In the genomic region with DNA sequence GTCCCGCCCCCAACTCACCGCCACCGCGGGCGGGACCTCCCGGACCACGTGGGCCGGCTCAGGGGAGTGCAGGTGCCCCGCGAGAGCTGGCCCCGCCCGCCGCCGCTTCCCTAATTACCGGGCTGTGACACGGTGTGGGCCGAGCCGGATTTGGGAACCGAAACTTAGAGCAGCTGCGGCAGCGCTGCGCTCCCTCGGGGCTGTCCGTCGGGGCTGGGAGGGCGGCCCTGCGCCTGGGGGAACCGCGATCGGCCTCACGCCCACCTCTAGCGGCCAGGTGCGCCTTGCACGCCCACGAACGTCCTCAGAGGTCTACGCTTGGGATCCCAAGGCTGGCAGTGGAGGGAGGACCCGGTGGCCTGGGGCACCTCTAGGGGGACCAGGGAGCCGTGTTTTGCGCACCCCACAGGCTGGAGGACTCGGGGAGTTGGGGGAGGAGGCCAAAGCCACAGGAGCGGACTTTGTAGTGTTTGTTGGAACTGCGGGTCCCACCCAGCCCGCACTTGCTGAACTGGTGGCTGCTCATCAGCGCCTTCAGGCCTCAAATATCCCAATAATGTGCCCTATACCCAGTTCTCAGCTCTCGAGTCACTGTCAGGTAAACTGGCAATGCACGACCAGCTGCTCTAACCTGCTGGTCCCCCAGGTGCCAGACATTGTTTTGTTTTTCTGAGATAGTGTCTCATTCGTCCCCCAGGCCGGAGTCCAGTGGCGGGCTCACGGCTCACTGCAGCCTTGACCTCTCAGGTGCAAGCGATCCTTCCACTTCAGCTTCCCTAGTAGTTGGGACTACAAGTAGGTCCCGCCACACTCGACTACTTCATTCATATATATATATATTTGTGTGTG, we compare ENCODE assay signal across 1 cellular context.
TF ChIP-seq lines count a peak whose summit lies in the region.

No MANE protein-coding gene starts in this region.

TF ChIP-seq in GM12878, 131 proteins besides CTCF, POLR2A, EP300 and RAD21 (continued from another document and continues in another):
- TF ChIP-seq, protein P1, sequence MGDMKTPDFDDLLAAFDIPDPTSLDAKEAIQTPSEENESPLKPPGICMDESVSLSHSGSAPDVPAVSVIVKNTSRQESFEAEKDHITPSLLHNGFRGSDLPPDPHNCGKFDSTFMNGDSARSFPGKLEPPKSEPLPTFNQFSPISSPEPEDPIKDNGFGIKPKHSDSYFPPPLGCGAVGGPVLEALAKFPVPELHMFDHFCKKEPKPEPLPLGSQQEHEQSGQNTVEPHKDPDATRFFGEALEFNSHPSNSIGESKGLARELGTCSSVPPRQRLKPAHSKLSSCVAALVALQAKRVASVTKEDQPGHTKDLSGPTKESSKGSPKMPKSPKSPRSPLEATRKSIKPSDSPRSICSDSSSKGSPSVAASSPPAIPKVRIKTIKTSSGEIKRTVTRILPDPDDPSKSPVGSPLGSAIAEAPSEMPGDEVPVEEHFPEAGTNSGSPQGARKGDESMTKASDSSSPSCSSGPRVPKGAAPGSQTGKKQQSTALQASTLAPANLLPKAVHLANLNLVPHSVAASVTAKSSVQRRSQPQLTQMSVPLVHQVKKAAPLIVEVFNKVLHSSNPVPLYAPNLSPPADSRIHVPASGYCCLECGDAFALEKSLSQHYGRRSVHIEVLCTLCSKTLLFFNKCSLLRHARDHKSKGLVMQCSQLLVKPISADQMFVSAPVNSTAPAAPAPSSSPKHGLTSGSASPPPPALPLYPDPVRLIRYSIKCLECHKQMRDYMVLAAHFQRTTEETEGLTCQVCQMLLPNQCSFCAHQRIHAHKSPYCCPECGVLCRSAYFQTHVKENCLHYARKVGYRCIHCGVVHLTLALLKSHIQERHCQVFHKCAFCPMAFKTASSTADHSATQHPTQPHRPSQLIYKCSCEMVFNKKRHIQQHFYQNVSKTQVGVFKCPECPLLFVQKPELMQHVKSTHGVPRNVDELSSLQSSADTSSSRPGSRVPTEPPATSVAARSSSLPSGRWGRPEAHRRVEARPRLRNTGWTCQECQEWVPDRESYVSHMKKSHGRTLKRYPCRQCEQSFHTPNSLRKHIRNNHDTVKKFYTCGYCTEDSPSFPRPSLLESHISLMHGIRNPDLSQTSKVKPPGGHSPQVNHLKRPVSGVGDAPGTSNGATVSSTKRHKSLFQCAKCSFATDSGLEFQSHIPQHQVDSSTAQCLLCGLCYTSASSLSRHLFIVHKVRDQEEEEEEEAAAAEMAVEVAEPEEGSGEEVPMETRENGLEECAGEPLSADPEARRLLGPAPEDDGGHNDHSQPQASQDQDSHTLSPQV (IDR thresholded peaks at IDR 0.05) = no peak
- TF ChIP-seq MYB (IDR thresholded peaks at IDR 0.05; ENCODE audit: borderline replicate concordance, low read depth, low read length) = no peak
- no peak for TF ChIP-seq NFXL1 (IDR thresholded peaks at IDR 0.05; ENCODE audit: borderline replicate concordance)
- TF ChIP-seq ESRRA (IDR thresholded peaks at IDR 0.05; ENCODE audit: low read length) = no peak
- TF ChIP-seq MEF2A (IDR thresholded peaks at IDR 0.05; ENCODE audit: insufficient read depth, low read depth, low read length) = peak; percentile 74
- TF ChIP-seq BCL11A (IDR thresholded peaks at IDR 0.05; ENCODE audit: low read depth, low read length) = peak; percentile 92
- TF ChIP-seq, protein P2, sequence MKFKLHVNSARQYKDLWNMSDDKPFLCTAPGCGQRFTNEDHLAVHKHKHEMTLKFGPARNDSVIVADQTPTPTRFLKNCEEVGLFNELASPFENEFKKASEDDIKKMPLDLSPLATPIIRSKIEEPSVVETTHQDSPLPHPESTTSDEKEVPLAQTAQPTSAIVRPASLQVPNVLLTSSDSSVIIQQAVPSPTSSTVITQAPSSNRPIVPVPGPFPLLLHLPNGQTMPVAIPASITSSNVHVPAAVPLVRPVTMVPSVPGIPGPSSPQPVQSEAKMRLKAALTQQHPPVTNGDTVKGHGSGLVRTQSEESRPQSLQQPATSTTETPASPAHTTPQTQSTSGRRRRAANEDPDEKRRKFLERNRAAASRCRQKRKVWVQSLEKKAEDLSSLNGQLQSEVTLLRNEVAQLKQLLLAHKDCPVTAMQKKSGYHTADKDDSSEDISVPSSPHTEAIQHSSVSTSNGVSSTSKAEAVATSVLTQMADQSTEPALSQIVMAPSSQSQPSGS (IDR thresholded peaks at IDR 0.05; ENCODE audit: low read length) = no peak
- TF ChIP-seq, protein P3, sequence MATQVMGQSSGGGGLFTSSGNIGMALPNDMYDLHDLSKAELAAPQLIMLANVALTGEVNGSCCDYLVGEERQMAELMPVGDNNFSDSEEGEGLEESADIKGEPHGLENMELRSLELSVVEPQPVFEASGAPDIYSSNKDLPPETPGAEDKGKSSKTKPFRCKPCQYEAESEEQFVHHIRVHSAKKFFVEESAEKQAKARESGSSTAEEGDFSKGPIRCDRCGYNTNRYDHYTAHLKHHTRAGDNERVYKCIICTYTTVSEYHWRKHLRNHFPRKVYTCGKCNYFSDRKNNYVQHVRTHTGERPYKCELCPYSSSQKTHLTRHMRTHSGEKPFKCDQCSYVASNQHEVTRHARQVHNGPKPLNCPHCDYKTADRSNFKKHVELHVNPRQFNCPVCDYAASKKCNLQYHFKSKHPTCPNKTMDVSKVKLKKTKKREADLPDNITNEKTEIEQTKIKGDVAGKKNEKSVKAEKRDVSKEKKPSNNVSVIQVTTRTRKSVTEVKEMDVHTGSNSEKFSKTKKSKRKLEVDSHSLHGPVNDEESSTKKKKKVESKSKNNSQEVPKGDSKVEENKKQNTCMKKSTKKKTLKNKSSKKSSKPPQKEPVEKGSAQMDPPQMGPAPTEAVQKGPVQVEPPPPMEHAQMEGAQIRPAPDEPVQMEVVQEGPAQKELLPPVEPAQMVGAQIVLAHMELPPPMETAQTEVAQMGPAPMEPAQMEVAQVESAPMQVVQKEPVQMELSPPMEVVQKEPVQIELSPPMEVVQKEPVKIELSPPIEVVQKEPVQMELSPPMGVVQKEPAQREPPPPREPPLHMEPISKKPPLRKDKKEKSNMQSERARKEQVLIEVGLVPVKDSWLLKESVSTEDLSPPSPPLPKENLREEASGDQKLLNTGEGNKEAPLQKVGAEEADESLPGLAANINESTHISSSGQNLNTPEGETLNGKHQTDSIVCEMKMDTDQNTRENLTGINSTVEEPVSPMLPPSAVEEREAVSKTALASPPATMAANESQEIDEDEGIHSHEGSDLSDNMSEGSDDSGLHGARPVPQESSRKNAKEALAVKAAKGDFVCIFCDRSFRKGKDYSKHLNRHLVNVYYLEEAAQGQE (IDR thresholded peaks at IDR 0.05; ENCODE audit: low read depth, low read length) = no peak
- no peak for TF ChIP-seq KDM1A (IDR thresholded peaks at IDR 0.05; ENCODE audit: borderline replicate concordance)
- peak; percentile 95 for TF ChIP-seq HDGF (IDR thresholded peaks at IDR 0.05)
- TF ChIP-seq, protein P4, sequence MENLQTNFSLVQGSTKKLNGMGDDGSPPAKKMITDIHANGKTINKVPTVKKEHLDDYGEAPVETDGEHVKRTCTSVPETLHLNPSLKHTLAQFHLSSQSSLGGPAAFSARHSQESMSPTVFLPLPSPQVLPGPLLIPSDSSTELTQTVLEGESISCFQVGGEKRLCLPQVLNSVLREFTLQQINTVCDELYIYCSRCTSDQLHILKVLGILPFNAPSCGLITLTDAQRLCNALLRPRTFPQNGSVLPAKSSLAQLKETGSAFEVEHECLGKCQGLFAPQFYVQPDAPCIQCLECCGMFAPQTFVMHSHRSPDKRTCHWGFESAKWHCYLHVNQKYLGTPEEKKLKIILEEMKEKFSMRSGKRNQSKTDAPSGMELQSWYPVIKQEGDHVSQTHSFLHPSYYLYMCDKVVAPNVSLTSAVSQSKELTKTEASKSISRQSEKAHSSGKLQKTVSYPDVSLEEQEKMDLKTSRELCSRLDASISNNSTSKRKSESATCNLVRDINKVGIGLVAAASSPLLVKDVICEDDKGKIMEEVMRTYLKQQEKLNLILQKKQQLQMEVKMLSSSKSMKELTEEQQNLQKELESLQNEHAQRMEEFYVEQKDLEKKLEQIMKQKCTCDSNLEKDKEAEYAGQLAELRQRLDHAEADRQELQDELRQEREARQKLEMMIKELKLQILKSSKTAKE (IDR thresholded peaks at IDR 0.05; ENCODE audit: low read depth, poor library complexity, severe bottlenecking) = no peak
- peak; percentile 61; the same call in 1 of the 2 replicates for TF ChIP-seq MTA3 (IDR thresholded peaks at IDR 0.05; ENCODE audit: borderline replicate concordance, low read length)
- TF ChIP-seq SIX5 (IDR thresholded peaks at IDR 0.05; ENCODE audit: low read depth, low read length, severe bottlenecking) = no peak
- peak; percentile 40; the same call in 1 of the 2 replicates for TF ChIP-seq NFIC (IDR thresholded peaks at IDR 0.05; ENCODE audit: low read depth, low read length)
- TF ChIP-seq BMI1 (IDR thresholded peaks at IDR 0.05; ENCODE audit: borderline replicate concordance) = peak; percentile 26; the same call in 1 of the 2 replicates
- TF ChIP-seq, protein P5, sequence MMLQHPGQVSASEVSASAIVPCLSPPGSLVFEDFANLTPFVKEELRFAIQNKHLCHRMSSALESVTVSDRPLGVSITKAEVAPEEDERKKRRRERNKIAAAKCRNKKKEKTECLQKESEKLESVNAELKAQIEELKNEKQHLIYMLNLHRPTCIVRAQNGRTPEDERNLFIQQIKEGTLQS (IDR thresholded peaks at IDR 0.05; ENCODE audit: borderline replicate concordance, extremely low read depth, low read depth, low read length) = no peak
- TF ChIP-seq TCF7 (IDR thresholded peaks at IDR 0.05; ENCODE audit: borderline replicate concordance) = no peak
- TF ChIP-seq CREM (IDR thresholded peaks at IDR 0.05; ENCODE audit: low read depth) = peak; percentile 89
- TF ChIP-seq POU2F2 (IDR thresholded peaks at IDR 0.05; ENCODE audit: borderline replicate concordance, low read depth, low read length) = peak; percentile 67; the same call in 1 of the 3 replicates
- no peak for TF ChIP-seq CBFB (IDR thresholded peaks at IDR 0.05; ENCODE audit: low read depth)
- TF ChIP-seq CHD2 (IDR thresholded peaks at IDR 0.05; ENCODE audit: borderline replicate concordance, low read depth, low read length) = peak; percentile 76
- TF ChIP-seq RUNX3 (IDR thresholded peaks at IDR 0.05; ENCODE audit: low read length) = peak; percentile 88
- no peak for TF ChIP-seq BRCA1 (IDR thresholded peaks at IDR 0.05; ENCODE audit: low read depth, low read length)
- TF ChIP-seq PAX5 (IDR thresholded peaks at IDR 0.05; ENCODE audit: borderline replicate concordance, low read depth, low read length) = peak; percentile 90; the same call in 1 of the 2 replicates
- no peak for TF ChIP-seq HDAC6 (IDR thresholded peaks at IDR 0.05; ENCODE audit: unreplicated experiment)
- no peak; the same call in 1 of the 2 replicates for TF ChIP-seq ZNF384 (IDR thresholded peaks at IDR 0.05; ENCODE audit: borderline replicate concordance, low read depth, low read length)
- TF ChIP-seq GATAD2B (conservative IDR thresholded peaks at IDR 0.05; ENCODE audit: low read depth) = peak; percentile 98; the same call in 1 of the 2 replicates
- TF ChIP-seq MXI1 (IDR thresholded peaks at IDR 0.05; ENCODE audit: low read depth, low read length) = peak; percentile 77; the same call in 1 of the 2 replicates
- peak; percentile 99 for TF ChIP-seq EED (IDR thresholded peaks at IDR 0.05; ENCODE audit: low read depth)
- TF ChIP-seq, protein P6, sequence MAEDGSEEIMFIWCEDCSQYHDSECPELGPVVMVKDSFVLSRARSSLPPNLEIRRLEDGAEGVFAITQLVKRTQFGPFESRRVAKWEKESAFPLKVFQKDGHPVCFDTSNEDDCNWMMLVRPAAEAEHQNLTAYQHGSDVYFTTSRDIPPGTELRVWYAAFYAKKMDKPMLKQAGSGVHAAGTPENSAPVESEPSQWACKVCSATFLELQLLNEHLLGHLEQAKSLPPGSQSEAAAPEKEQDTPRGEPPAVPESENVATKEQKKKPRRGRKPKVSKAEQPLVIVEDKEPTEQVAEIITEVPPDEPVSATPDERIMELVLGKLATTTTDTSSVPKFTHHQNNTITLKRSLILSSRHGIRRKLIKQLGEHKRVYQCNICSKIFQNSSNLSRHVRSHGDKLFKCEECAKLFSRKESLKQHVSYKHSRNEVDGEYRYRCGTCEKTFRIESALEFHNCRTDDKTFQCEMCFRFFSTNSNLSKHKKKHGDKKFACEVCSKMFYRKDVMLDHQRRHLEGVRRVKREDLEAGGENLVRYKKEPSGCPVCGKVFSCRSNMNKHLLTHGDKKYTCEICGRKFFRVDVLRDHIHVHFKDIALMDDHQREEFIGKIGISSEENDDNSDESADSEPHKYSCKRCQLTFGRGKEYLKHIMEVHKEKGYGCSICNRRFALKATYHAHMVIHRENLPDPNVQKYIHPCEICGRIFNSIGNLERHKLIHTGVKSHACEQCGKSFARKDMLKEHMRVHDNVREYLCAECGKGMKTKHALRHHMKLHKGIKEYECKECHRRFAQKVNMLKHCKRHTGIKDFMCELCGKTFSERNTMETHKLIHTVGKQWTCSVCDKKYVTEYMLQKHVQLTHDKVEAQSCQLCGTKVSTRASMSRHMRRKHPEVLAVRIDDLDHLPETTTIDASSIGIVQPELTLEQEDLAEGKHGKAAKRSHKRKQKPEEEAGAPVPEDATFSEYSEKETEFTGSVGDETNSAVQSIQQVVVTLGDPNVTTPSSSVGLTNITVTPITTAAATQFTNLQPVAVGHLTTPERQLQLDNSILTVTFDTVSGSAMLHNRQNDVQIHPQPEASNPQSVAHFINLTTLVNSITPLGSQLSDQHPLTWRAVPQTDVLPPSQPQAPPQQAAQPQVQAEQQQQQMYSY (CRISPR knock-in tag; IDR thresholded peaks at IDR 0.05) = no peak
- TF ChIP-seq ZBED1 (IDR thresholded peaks at IDR 0.05; ENCODE audit: borderline replicate concordance) = peak; percentile 87; the same call in 1 of the 2 replicates
- TF ChIP-seq FOXK2 (IDR thresholded peaks at IDR 0.05) = no peak
- TF ChIP-seq, protein P7, sequence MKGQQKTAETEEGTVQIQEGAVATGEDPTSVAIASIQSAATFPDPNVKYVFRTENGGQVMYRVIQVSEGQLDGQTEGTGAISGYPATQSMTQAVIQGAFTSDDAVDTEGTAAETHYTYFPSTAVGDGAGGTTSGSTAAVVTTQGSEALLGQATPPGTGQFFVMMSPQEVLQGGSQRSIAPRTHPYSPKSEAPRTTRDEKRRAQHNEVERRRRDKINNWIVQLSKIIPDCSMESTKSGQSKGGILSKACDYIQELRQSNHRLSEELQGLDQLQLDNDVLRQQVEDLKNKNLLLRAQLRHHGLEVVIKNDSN (IDR thresholded peaks at IDR 0.05; ENCODE audit: borderline replicate concordance, extremely low read length, insufficient read depth, low read depth, low read length) = peak; percentile 90
- no peak; the same call in 1 of the 2 replicates for TF ChIP-seq ZNF217 (IDR thresholded peaks at IDR 0.05)
- TF ChIP-seq, protein P8, sequence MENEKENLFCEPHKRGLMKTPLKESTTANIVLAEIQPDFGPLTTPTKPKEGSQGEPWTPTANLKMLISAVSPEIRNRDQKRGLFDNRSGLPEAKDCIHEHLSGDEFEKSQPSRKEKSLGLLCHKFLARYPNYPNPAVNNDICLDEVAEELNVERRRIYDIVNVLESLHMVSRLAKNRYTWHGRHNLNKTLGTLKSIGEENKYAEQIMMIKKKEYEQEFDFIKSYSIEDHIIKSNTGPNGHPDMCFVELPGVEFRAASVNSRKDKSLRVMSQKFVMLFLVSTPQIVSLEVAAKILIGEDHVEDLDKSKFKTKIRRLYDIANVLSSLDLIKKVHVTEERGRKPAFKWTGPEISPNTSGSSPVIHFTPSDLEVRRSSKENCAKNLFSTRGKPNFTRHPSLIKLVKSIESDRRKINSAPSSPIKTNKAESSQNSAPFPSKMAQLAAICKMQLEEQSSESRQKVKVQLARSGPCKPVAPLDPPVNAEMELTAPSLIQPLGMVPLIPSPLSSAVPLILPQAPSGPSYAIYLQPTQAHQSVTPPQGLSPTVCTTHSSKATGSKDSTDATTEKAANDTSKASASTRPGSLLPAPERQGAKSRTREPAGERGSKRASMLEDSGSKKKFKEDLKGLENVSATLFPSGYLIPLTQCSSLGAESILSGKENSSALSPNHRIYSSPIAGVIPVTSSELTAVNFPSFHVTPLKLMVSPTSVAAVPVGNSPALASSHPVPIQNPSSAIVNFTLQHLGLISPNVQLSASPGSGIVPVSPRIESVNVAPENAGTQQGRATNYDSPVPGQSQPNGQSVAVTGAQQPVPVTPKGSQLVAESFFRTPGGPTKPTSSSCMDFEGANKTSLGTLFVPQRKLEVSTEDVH (IDR thresholded peaks at IDR 0.05; ENCODE audit: low read depth, partially characterized antibody) = no peak
- no peak for TF ChIP-seq STAT3 (IDR thresholded peaks at IDR 0.05; ENCODE audit: low read depth, low read length)
- TF ChIP-seq IRF4 (IDR thresholded peaks at IDR 0.05; ENCODE audit: low read depth, low read length) = peak; percentile 60
